ENCODE assay signal across 1 cellular context in genomic region chr13:32159147-32159869, GRCh38.
TF ChIP-seq lines count a peak whose summit lies in the region.

No MANE protein-coding gene starts in this region.

TF ChIP-seq in IMR-90, 13 proteins besides CTCF, POLR2A, EP300 and RAD21:
- TF ChIP-seq FOS (IDR thresholded peaks at IDR 0.05; ENCODE audit: low read depth, low read length): no peak
- TF ChIP-seq NFE2L2 (IDR thresholded peaks at IDR 0.05; ENCODE audit: low read depth, low read length): no peak
- TF ChIP-seq CEBPB (IDR thresholded peaks at IDR 0.05; ENCODE audit: low read depth, low read length): no peak
- TF ChIP-seq MAFK (IDR thresholded peaks at IDR 0.05; ENCODE audit: low read depth, low read length): no peak
- no peak for TF ChIP-seq ELK1 (IDR thresholded peaks at IDR 0.05; ENCODE audit: borderline replicate concordance, low read depth, low read length)
- TF ChIP-seq BHLHE40 (IDR thresholded peaks at IDR 0.05; ENCODE audit: low read depth, low read length): no peak
- TF ChIP-seq USF2 (IDR thresholded peaks at IDR 0.05; ENCODE audit: low read depth, low read length): no peak
- no peak for TF ChIP-seq MAZ (IDR thresholded peaks at IDR 0.05; ENCODE audit: borderline replicate concordance, low read depth, low read length)
- TF ChIP-seq RCOR1 (IDR thresholded peaks at IDR 0.05; ENCODE audit: insufficient replicate concordance, low read length): no peak
- no peak for TF ChIP-seq CHD1 (IDR thresholded peaks at IDR 0.05; ENCODE audit: low read depth, low read length)
